13 cellular contexts compared by ENCODE assay signal in the genomic region with DNA sequence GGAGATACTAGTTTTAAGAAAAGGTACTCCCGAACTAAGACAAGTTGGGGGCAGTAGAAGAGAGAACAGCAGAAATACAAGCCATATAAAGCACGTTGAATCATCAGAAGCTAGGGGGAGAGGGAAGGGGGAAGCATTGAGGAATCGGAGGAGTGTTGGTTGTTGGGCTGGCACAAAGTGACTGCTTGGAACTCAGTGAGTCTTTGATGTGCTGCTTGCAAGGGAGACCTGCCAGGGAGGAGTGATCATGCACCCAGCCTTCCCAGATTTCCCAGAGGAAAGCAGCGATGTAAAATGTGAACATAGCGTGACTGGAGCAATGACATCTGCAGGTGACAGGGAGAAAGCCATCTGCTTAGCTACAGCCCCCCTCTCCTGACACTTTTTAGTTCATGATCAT. TPM values are rescaled to one million over a fixed set of nuclear protein-coding genes. Genes with fewer than 3 reads are reported as not detected.
DNase-seq lines count a peak whose midpoint lies in the region; ATAC-seq, FAIRE-seq and TF ChIP-seq lines count a peak whose summit lies in the region.
"Had no signal": no experiment of that assay in that cellular context is flagged by ENCODE, and none has a peak within 500 bp of the region (broad histone marks: within the 10 kb centered on the region; RNA-seq: fewer than 3 reads in every experiment).

No MANE protein-coding gene starts in this region.

- peak overlapping the region; percentile 54 for H3K9ac ChIP-seq in endothelial cell of umbilical vein (replicated peaks; ENCODE audit: extremely low read depth, insufficient read depth, low read length)

- FAIRE-seq in endothelial cell of umbilical vein (lab: Jason Lieb, UNC): no peak
- FAIRE-seq: G401.6 had no signal

- H3K36me3 ChIP-seq in heart left ventricle (no peaks in the 10 kb centered on the region), endothelial cell of umbilical vein (ENCODE audit: control insufficient read depth in 2 of 2, extremely low read depth in 1 of 2, insufficient read depth in 2 of 2, low read length in 2 of 2) (no peaks in the 10 kb centered on the region), osteoblast (ENCODE audit: insufficient read depth, low read length) (peaks cover under 1% of the 10 kb centered on the region), aorta (ENCODE audit: control insufficient read depth in 1 of 2, insufficient read depth in 2 of 2, low read length in 1 of 2) (no peaks in the 10 kb centered on the region)

- CTCF ChIA-PET in endothelial cell of umbilical vein (lab: Charles Lee): interaction anchor here (0.6 to 2.6 kb wide), 9 partner anchors 9 to 531 kb away, joined by 3 to 21 read pairs (median 4); no protein-coding TSS in a partner anchor

- peak overlapping the region; percentile 18 for H3K4me2 ChIP-seq in endothelial cell of umbilical vein (ENCODE audit: insufficient read depth, low read length)
- H3K4me2 ChIP-seq in osteoblast (ENCODE audit: insufficient read depth, low read length): peak overlapping the region; percentile 4

- 48 to 65% (median 62%) methylated on average over 5 of the region's 5 CpGs for WGBS in heart left ventricle, 4 donors
- 11 to 14% methylated on average over 5 of the region's 5 CpGs for WGBS in aorta, 2 donors

- H3K27ac Mint-ChIP-seq in glutamatergic neuron (ENCODE audit: unreplicated experiment): no peak overlapping the region
- H3K27ac Mint-ChIP-seq: activated CD4-positive, alpha-beta memory T cell treated with anti-CD3 and anti-CD28 coated beads, Interleukin-2, amount 10 ng/mL, durations not matched to agents 7 days and 5 days; dendritic cell treated with granulocyte-macrophage colony-stimulating factor and Interleukin-4, amounts not matched to agents 40 ng/mL and 50 ng/mL, for 4 days had no signal

- TF ChIP-seq POLR2A in heart left ventricle (IDR thresholded peaks at IDR 0.05): no peak
- no peak for TF ChIP-seq POLR2A in endothelial cell of umbilical vein (IDR thresholded peaks at IDR 0.05; ENCODE audit: low read depth, low read length)

- DNase-seq in heart left ventricle (no peak), Right ventricle myocardium inferior (ENCODE audit: missing footprints) (no peak), endothelial cell of umbilical vein (ENCODE audit: low read depth, low spot score) (no peak), osteoblast (ENCODE audit: insufficient read length, low spot score, missing footprints) (peak; percentile 27), aorta (peak in 1 of 2 donors; percentile 74), GM19240 (ENCODE audit: insufficient read length, low spot score) (no peak), glutamatergic neuron (no peak)
- DNase-seq: activated CD4-positive, alpha-beta memory T cell treated with anti-CD3 and anti-CD28 coated beads, Interleukin-2, amount 10 ng/mL, durations not matched to agents 7 days and 5 days; NCI-H1436 treated with DMSO at 0.1 percent for 48 hours had no signal

- H3K9me3 ChIP-seq in heart left ventricle (no peaks in the 10 kb centered on the region), endothelial cell of umbilical vein (replicated peaks; ENCODE audit: control insufficient read depth, insufficient read depth, low read length) (no peaks in the 10 kb centered on the region), osteoblast (ENCODE audit: low read depth, low read length) (no peaks in the 10 kb centered on the region), aorta (ENCODE audit: control insufficient read depth, low read length) (no peaks in the 10 kb centered on the region)

- TF ChIP-seq CTCF in heart left ventricle (IDR thresholded peaks at IDR 0.05) (no peak), endothelial cell of umbilical vein (IDR thresholded peaks at IDR 0.05; ENCODE audit: extremely low read depth in 1 of 2, insufficient read depth in 1 of 2, low read depth in 1 of 2, low read length in 2 of 2) (no peak), osteoblast (IDR thresholded peaks at IDR 0.05; ENCODE audit: extremely low read depth, low read depth, low read length) (no peak), glutamatergic neuron (IDR thresholded peaks at IDR 0.05; ENCODE audit: partially characterized antibody, unreplicated experiment) (no peak)

- H3K27ac ChIP-seq in heart left ventricle: peak overlapping the region in 11 of 12 donors; percentile 18 to 87 (median 64)
- H3K27ac ChIP-seq in endothelial cell of umbilical vein (ENCODE audit: insufficient read depth, low read depth, low read length): peak overlapping the region; percentile 74
- H3K27ac ChIP-seq in osteoblast (ENCODE audit: low read depth, low read length): peak overlapping the region; percentile 76
- H3K27ac ChIP-seq in aorta (ENCODE audit: low read depth in 1 of 2, low read length in 2 of 2): peak overlapping the region; percentile 96 to 99

- H3K79me2 ChIP-seq in endothelial cell of umbilical vein (ENCODE audit: control insufficient read depth, insufficient read depth, low read length) (peaks cover 90% of the 10 kb centered on the region), osteoblast (ENCODE audit: insufficient read depth, low read length) (peaks cover 99% of the 10 kb centered on the region)

- no peaks in the 10 kb centered on the region for H3K27me3 Mint-ChIP-seq in glutamatergic neuron (ENCODE audit: unreplicated experiment)
- H3K27me3 Mint-ChIP-seq: dendritic cell treated with granulocyte-macrophage colony-stimulating factor and Interleukin-4, amounts not matched to agents 40 ng/mL and 50 ng/mL, for 4 days had no signal

- H4K20me1 ChIP-seq in endothelial cell of umbilical vein (replicated peaks; ENCODE audit: control insufficient read depth, extremely low read depth, insufficient read depth, low read length): no peaks in the 10 kb centered on the region
- peaks cover 26% of the 10 kb centered on the region for H4K20me1 ChIP-seq in osteoblast (ENCODE audit: insufficient read depth, low read length)

- peak in 2 of 4 donors; percentile 16 to 36 for ATAC-seq in heart left ventricle
- no peak for ATAC-seq in Right ventricle myocardium inferior
- peak; percentile 73 for ATAC-seq in aorta (ENCODE audit: low FRiP score)
- ATAC-seq in GM21529 (IDR thresholded peaks at IDR 0.05; ENCODE audit: unreplicated experiment): no peak

- intact Hi-C loops in heart left ventricle (cut with DNase I) (loop anchor here in 1 of 10 donors (5.0 kb wide), 1 partner anchor 34 kb away; no protein-coding TSS in a partner anchor), Right ventricle myocardium inferior (cut with DNase I) (no loop called here), endothelial cell of umbilical vein (cut with micrococcal nuclease) (loop anchor here (1.0 to 5.0 kb wide), 4 partner anchors 21 to 85 kb away; no protein-coding TSS in a partner anchor), aorta (cut with DNase I) (loop anchor here (2.0 kb wide), 1 partner anchor 31 kb away; no protein-coding TSS in a partner anchor)

- POLR2A ChIA-PET in endothelial cell of umbilical vein (lab: Charles Lee): no interaction called here

- H3K9me1 ChIP-seq in endothelial cell of umbilical vein (replicated peaks; ENCODE audit: control insufficient read depth, extremely low read depth, insufficient read depth, low read length): no peaks in the 10 kb centered on the region

- TSS peak; percentile 86 for BruUV-seq in endothelial cell of umbilical vein (replicated peaks; lab: Mats Ljungman, UMichigan)

- H3K36me3 Mint-ChIP-seq in glutamatergic neuron (ENCODE audit: unreplicated experiment): no peaks in the 10 kb centered on the region

- H3K4me1 Mint-ChIP-seq in glutamatergic neuron (ENCODE audit: low read depth, unreplicated experiment): peaks cover 4% of the 10 kb centered on the region
- H3K4me1 Mint-ChIP-seq: activated CD4-positive, alpha-beta memory T cell treated with anti-CD3 and anti-CD28 coated beads, Interleukin-2, amount 10 ng/mL, durations not matched to agents 7 days and 5 days had no signal

- H2AFZ ChIP-seq in endothelial cell of umbilical vein (ENCODE audit: low read depth, low read length) (no peak overlapping the region), osteoblast (ENCODE audit: low read length) (no peak overlapping the region)

- H3K9me3 Mint-ChIP-seq in glutamatergic neuron (ENCODE audit: unreplicated experiment): no peaks in the 10 kb centered on the region
- H3K9me3 Mint-ChIP-seq: activated CD4-positive, alpha-beta memory T cell treated with anti-CD3 and anti-CD28 coated beads, Interleukin-2, amount 10 ng/mL, durations not matched to agents 7 days and 5 days; dendritic cell treated with granulocyte-macrophage colony-stimulating factor and Interleukin-4, amounts not matched to agents 40 ng/mL and 50 ng/mL, for 4 days; nephron had no signal

- H3K4me3 ChIP-seq in heart left ventricle (no peak overlapping the region), endothelial cell of umbilical vein (replicated peaks in 1 of 3; ENCODE audit: insufficient read depth in 1 of 3, low read depth in 1 of 3, low read length in 3 of 3) (no peak overlapping the region), osteoblast (ENCODE audit: insufficient read depth, low read length) (no peak overlapping the region), aorta (ENCODE audit: low read length in 2 of 2) (no peak overlapping the region)

- H3K4me3 Mint-ChIP-seq in glutamatergic neuron (ENCODE audit: unreplicated experiment): no peak overlapping the region
- H3K4me3 Mint-ChIP-seq: activated CD4-positive, alpha-beta memory T cell treated with anti-CD3 and anti-CD28 coated beads, Interleukin-2, amount 10 ng/mL, durations not matched to agents 7 days and 5 days; dendritic cell treated with granulocyte-macrophage colony-stimulating factor and Interleukin-4, amounts not matched to agents 40 ng/mL and 50 ng/mL, for 4 days; nephron had no signal

- H3K4me1 ChIP-seq in heart left ventricle (peaks cover 5 to 88% (median 52%) of the 10 kb centered on the region in 12 donors), endothelial cell of umbilical vein (ENCODE audit: control insufficient read depth, extremely low read depth, insufficient read depth, low read length) (peaks cover 41% of the 10 kb centered on the region), osteoblast (ENCODE audit: insufficient read depth, low read length) (peaks cover 51% of the 10 kb centered on the region), aorta (ENCODE audit: control insufficient read depth in 1 of 2, insufficient read depth in 2 of 2, low read length in 2 of 2) (peaks cover 12 to 25% of the 10 kb centered on the region in 2 donors)

- dilution Hi-C loops in endothelial cell of umbilical vein (cut with MboI; ENCODE audit: extremely low pct_ligation_motif_present, low sequenced_read_pairs): no loop called here

- H3K27me3 ChIP-seq in heart left ventricle (no peaks in the 10 kb centered on the region), endothelial cell of umbilical vein (ENCODE audit: control insufficient read depth in 2 of 2, insufficient read depth in 2 of 2, low read length in 2 of 2) (no peaks in the 10 kb centered on the region), osteoblast (ENCODE audit: insufficient read depth, low read length) (no peaks in the 10 kb centered on the region), aorta (ENCODE audit: control insufficient read depth in 1 of 2, insufficient read depth in 2 of 2, low read length in 1 of 2) (no peaks in the 10 kb centered on the region)

RNA-seq across cellular contexts. Expression of gene SCHIP1, which starts 43.4 kb away (rescaled TPM):
- total RNA-seq in heart left ventricle: 100 to 1,000 TPM in 1 of 9 donors, 10 to 100 TPM in 8; 38.8 to 137 (median 49.9) TPM
- polyA plus RNA-seq in heart left ventricle: 100 to 1,000 TPM in 1 of 2 donors, 10 to 100 TPM in 1; 23.8 to 100 TPM
- 55.5 TPM for total RNA-seq in Right ventricle myocardium inferior
- total RNA-seq in endothelial cell of umbilical vein: 23.1 and 34.5 TPM in 2 replicates
- polyA plus RNA-seq in endothelial cell of umbilical vein: 9.4 and 16.9 TPM in 2 replicates
- polyA plus RNA-seq in endothelial cell of umbilical vein (2011; cell fraction: cytosol; rRNA removed): 17.9 and 20.5 TPM in 2 replicates
- polyA plus RNA-seq in endothelial cell of umbilical vein (2011; cell fraction: nucleus; rRNA removed): 44.2 and 53.9 TPM in 2 replicates
- 15.5 and 20.4 TPM in 2 replicates for polyA plus RNA-seq in endothelial cell of umbilical vein (2012)
- 19.9 and 28.8 TPM in 2 replicates for polyA minus RNA-seq in endothelial cell of umbilical vein
- polyA minus RNA-seq in endothelial cell of umbilical vein (2011; cell fraction: cytosol; rRNA and poly(A)+ RNA removed): not detected
- polyA minus RNA-seq in endothelial cell of umbilical vein (2011; cell fraction: nucleus; rRNA and poly(A)+ RNA removed): 48.3 and 71.4 TPM in 2 replicates
- 1.8 and 2.4 TPM in 2 replicates for total RNA-seq in osteoblast
- total RNA-seq in aorta: 10 to 100 TPM; 18.0 to 32.7 TPM
- polyA plus RNA-seq in aorta: 1 to 10 TPM; 2.8 to 9.0 TPM
- 76.3 TPM for total RNA-seq in glutamatergic neuron (ENCODE audit: unreplicated experiment)
